ENCODE assay signal across 21 cellular contexts in the genomic region with DNA sequence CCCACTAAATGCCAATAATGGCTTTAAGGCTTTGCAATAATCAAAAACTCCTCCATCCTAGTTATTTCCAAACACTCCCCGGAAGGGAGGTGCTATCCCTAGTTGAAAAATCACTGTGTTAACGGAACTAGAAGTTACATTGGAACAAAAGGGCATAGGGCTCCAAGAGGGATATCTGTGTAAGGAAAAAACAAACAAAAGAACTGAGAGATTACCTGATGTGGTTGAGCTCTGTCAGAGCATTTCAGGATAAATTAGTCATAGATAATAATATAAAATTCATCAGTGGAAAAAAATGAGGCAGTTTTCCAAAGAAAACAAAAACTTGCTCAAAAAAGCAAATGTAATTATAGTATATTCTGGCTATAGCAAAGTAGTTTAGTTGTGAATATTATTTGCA. TPM values are rescaled to one million over a fixed set of nuclear protein-coding genes. Genes with fewer than 3 reads are reported as not detected.
A peak's percentile ranks its signal among the peaks of the same experiment; 100 is the strongest.
DNase-seq lines count a peak whose midpoint lies in the region; ATAC-seq, FAIRE-seq and TF ChIP-seq lines count a peak whose summit lies in the region.
"Had no signal": no experiment of that assay in that cellular context is flagged by ENCODE, and none has a peak within 500 bp of the region (broad histone marks: within the 10 kb centered on the region; RNA-seq: fewer than 3 reads in every experiment).

No MANE protein-coding gene starts in this region.

- H3K9me3 ChIP-seq in astrocyte (ENCODE audit: insufficient read depth, low read depth, low read length) (peaks cover 2% of the 10 kb centered on the region), kidney (ENCODE audit: control insufficient read depth in 1 of 2, low read length in 2 of 2) (no peaks in the 10 kb centered on the region)
- H3K9me3 ChIP-seq in CD8-positive, alpha-beta memory T cell (ENCODE audit: low read length): no peaks in the 10 kb centered on the region
- H3K9me3 ChIP-seq: BE2C had no signal

- H3K4me3 ChIP-seq in astrocyte (ENCODE audit: insufficient read depth, low read depth, low read length) (no peak overlapping the region), fibroblast of the aortic adventitia (ENCODE audit: low read depth, low read length) (no peak overlapping the region), kidney (ENCODE audit: low read length in 2 of 2) (no peak overlapping the region)
- no peak overlapping the region for H3K4me3 ChIP-seq in CD8-positive, alpha-beta memory T cell (ENCODE audit: low read length)
- H3K4me3 ChIP-seq: neural progenitor cell had no signal

- POLR2A ChIA-PET in CD8-positive, alpha-beta memory T cell (lab: Charles Lee): interaction anchor here (0.6 kb wide), 1 partner anchor 49 kb away, joined by 3 read pairs; no protein-coding TSS in a partner anchor

- peak overlapping the region; percentile 74 for H3K4me2 ChIP-seq in astrocyte (ENCODE audit: low read length)
- H3K4me2 ChIP-seq: neural progenitor cell had no signal

- no peaks in the 10 kb centered on the region for H3K9me3 Mint-ChIP-seq in astrocyte (ENCODE audit: unreplicated experiment)
- no peaks in the 10 kb centered on the region for H3K9me3 Mint-ChIP-seq in CD8-positive, alpha-beta memory T cell
- H3K9me3 Mint-ChIP-seq: activated naive CD8-positive, alpha-beta T cell treated with anti-CD3 and anti-CD28 coated beads, Interleukin-2, amount 50 U/mL, for 24 hours; neural progenitor cell; stimulated activated naive CD8-positive, alpha-beta T cell treated with anti-CD3 and anti-CD28 coated beads, Interleukin-15, Interleukin-2, amounts not matched to agents 100 ng/mL and 50 ng/mL, for 24 hours had no signal

- TF ChIP-seq CTCF in astrocyte (IDR thresholded peaks at IDR 0.05; ENCODE audit: insufficient read depth, low read depth, low read length): no peak
- no peak for TF ChIP-seq CTCF in fibroblast of the aortic adventitia (IDR thresholded peaks at IDR 0.05; ENCODE audit: insufficient read depth, low read length)
- no peak for TF ChIP-seq CTCF in kidney (IDR thresholded peaks at IDR 0.05; ENCODE audit: borderline replicate concordance, extremely low read depth, insufficient read depth)

- no peaks in the 10 kb centered on the region for H3K79me2 ChIP-seq in astrocyte (ENCODE audit: insufficient read depth, low read length)

- peaks cover 48% of the 10 kb centered on the region for H3K36me3 ChIP-seq in astrocyte (ENCODE audit: insufficient read depth, low read length)
- H3K36me3 ChIP-seq in kidney (ENCODE audit: control insufficient read depth in 1 of 2, insufficient read depth in 2 of 2, low read length in 2 of 2): peaks cover 18 to 25% of the 10 kb centered on the region in 2 donors
- peaks cover 34% of the 10 kb centered on the region for H3K36me3 ChIP-seq in CD8-positive, alpha-beta memory T cell (ENCODE audit: insufficient read depth, low read length)

- H3K27ac ChIP-seq in astrocyte (ENCODE audit: low read depth, low read length) (peak overlapping the region; percentile 42), kidney (ENCODE audit: low read depth in 2 of 2, low read length in 2 of 2) (no peak overlapping the region)
- H3K27ac ChIP-seq in CD8-positive, alpha-beta memory T cell (ENCODE audit: low read depth, low read length): no peak overlapping the region
- H3K27ac ChIP-seq: neural progenitor cell had no signal

- peak; percentile 67 for ATAC-seq in sciatic nerve
- ATAC-seq: activated naive CD8-positive, alpha-beta T cell treated with anti-CD3 and anti-CD28 coated beads, Interleukin-2, amount 50 U/mL, for 24 hours had no signal

- peak; percentile 32 for DNase-seq in HT1080 (ENCODE audit: low read depth)
- DNase-seq in astrocyte (ENCODE audit: low read depth): peak; percentile 71
- DNase-seq in fibroblast of the aortic adventitia (ENCODE audit: low read depth): peak; percentile 66
- no peak for DNase-seq in sciatic nerve (ENCODE audit: low spot score)
- DNase-seq in kidney: no peak
- DNase-seq in CD8-positive, alpha-beta memory T cell: no peak
- no peak for DNase-seq in LoVo (ENCODE audit: low spot score)
- DNase-seq: activated CD4-positive, alpha-beta T cell treated with anti-CD3 and anti-CD28 coated beads for 1 hour; activated naive CD8-positive, alpha-beta T cell treated with anti-CD3 and anti-CD28 coated beads, Interleukin-2, amount 50 U/mL, for 24 hours; BE2C; Kasumi-1; NCI-H1417 treated with DMSO at 0.1 percent for 48 hours; NCI-H2171; NCI-H748 treated with DMSO at 0.1 percent for 48 hours; OCI-M1; T1000 had no signal

- H3K4me1 ChIP-seq in astrocyte (ENCODE audit: insufficient read depth, low read length): peaks cover 16% of the 10 kb centered on the region
- no peaks in the 10 kb centered on the region for H3K4me1 ChIP-seq in kidney (ENCODE audit: control insufficient read depth in 1 of 2, insufficient read depth in 1 of 2, low read depth in 1 of 2, low read length in 2 of 2)
- no peaks in the 10 kb centered on the region for H3K4me1 ChIP-seq in CD8-positive, alpha-beta memory T cell (ENCODE audit: insufficient read depth, low read length)
- H3K4me1 ChIP-seq: BE2C, neural progenitor cell had no signal

- no peak overlapping the region for H2AFZ ChIP-seq in astrocyte (ENCODE audit: low read depth, low read length)
- H2AFZ ChIP-seq: neural progenitor cell had no signal

- peaks cover 24% of the 10 kb centered on the region for H3K36me3 Mint-ChIP-seq in astrocyte (ENCODE audit: low read depth, unreplicated experiment)
- H3K36me3 Mint-ChIP-seq in CD8-positive, alpha-beta memory T cell: peaks cover 5 to 87% (median 26%) of the 10 kb centered on the region in 3 donors

- CTCF ChIA-PET in CD8-positive, alpha-beta memory T cell (lab: Charles Lee): no interaction called here

- H4K20me1 ChIP-seq in astrocyte (ENCODE audit: insufficient read depth, low read length): no peaks in the 10 kb centered on the region

- H3K9ac ChIP-seq in astrocyte (ENCODE audit: low read length) (no peak overlapping the region), kidney (ENCODE audit: low read length in 2 of 2) (no peak overlapping the region)
- H3K9ac ChIP-seq: neural progenitor cell had no signal

- H3K4me3 Mint-ChIP-seq in astrocyte (ENCODE audit: unreplicated experiment): no peak overlapping the region
- H3K4me3 Mint-ChIP-seq in CD8-positive, alpha-beta memory T cell: no peak overlapping the region
- H3K4me3 Mint-ChIP-seq: activated naive CD8-positive, alpha-beta T cell treated with anti-CD3 and anti-CD28 coated beads, Interleukin-2, amount 50 U/mL, for 24 hours; neural progenitor cell; stimulated activated naive CD8-positive, alpha-beta T cell treated with anti-CD3 and anti-CD28 coated beads, Interleukin-15, Interleukin-2, amounts not matched to agents 100 ng/mL and 50 ng/mL, for 24 hours had no signal

- no peaks in the 10 kb centered on the region for H3K4me1 Mint-ChIP-seq in astrocyte (ENCODE audit: low read depth, unreplicated experiment)
- no peaks in the 10 kb centered on the region for H3K4me1 Mint-ChIP-seq in CD8-positive, alpha-beta memory T cell
- H3K4me1 Mint-ChIP-seq: activated naive CD8-positive, alpha-beta T cell treated with anti-CD3 and anti-CD28 coated beads, Interleukin-2, amount 50 U/mL, for 24 hours; neural progenitor cell had no signal

- no peak for FAIRE-seq in astrocyte (lab: Jason Lieb, UNC)
- FAIRE-seq in kidney (lab: Jason Lieb, UNC): no peak
- FAIRE-seq: frontal cortex had no signal

- no peaks in the 10 kb centered on the region for H3K27me3 ChIP-seq in astrocyte (ENCODE audit: insufficient read depth, low read length)
- no peaks in the 10 kb centered on the region for H3K27me3 ChIP-seq in CD8-positive, alpha-beta memory T cell (ENCODE audit: insufficient read depth, low read length, poor library complexity, severe bottlenecking)
- H3K27me3 ChIP-seq: BE2C, neural progenitor cell had no signal

- H3K27ac Mint-ChIP-seq in astrocyte (ENCODE audit: unreplicated experiment): no peak overlapping the region
- H3K27ac Mint-ChIP-seq in CD8-positive, alpha-beta memory T cell: no peak overlapping the region
- H3K27ac Mint-ChIP-seq: activated naive CD8-positive, alpha-beta T cell treated with anti-CD3 and anti-CD28 coated beads, Interleukin-2, amount 50 U/mL, for 24 hours; neural progenitor cell; stimulated activated naive CD8-positive, alpha-beta T cell treated with anti-CD3 and anti-CD28 coated beads, Interleukin-15, Interleukin-2, amounts not matched to agents 100 ng/mL and 50 ng/mL, for 24 hours had no signal

- intact Hi-C loops in sciatic nerve (cut with DNase I): no loop called here
- intact Hi-C loops in kidney (cut with DNase I): no loop called here

- no peaks in the 10 kb centered on the region for H3K27me3 Mint-ChIP-seq in astrocyte (ENCODE audit: low read depth, unreplicated experiment)
- H3K27me3 Mint-ChIP-seq in CD8-positive, alpha-beta memory T cell: no peaks in the 10 kb centered on the region
- H3K27me3 Mint-ChIP-seq: activated naive CD8-positive, alpha-beta T cell treated with anti-CD3 and anti-CD28 coated beads, Interleukin-2, amount 50 U/mL, for 24 hours; stimulated activated naive CD8-positive, alpha-beta T cell treated with anti-CD3 and anti-CD28 coated beads, Interleukin-15, Interleukin-2, amounts not matched to agents 100 ng/mL and 50 ng/mL, for 24 hours had no signal

RNA-seq across cellular contexts. Expression of a gene that starts 27.4 kb away (rescaled TPM):
- 1.5 and 1.9 TPM in 2 replicates for total RNA-seq in HT1080 (2014; rRNA removed; shearing (Covaris generic))
- 1.7 and 2.6 TPM in 2 replicates for polyA plus RNA-seq in HT1080 (2015; cell fraction: cytosol; rRNA removed)
- 28.7 and 33.0 TPM in 2 replicates for polyA plus RNA-seq in HT1080 (2015; cell fraction: nucleus; rRNA removed)
- 5.0 and 9.1 TPM in 2 replicates for total RNA-seq in astrocyte
- 3.0 TPM in 2 replicates for total RNA-seq in fibroblast of the aortic adventitia (ENCODE audit: low replicate concordance)
- 115 TPM for total RNA-seq in sciatic nerve
- total RNA-seq in kidney: 132 TPM
- polyA plus RNA-seq in kidney (ENCODE audit: insufficient read depth, low read depth, low replicate concordance): 19.1 TPM
- total RNA-seq in CD8-positive, alpha-beta memory T cell: under 1 TPM; 0.18 to 0.31 TPM
- polyA plus RNA-seq in CD8-positive, alpha-beta memory T cell: 0.23 TPM
- total RNA-seq: G401, SK-MEL-5 had no signal

Comparison
In these comparisons a context has a peak if more than half of its experiments do, and no peak if none do; other contexts are left out.
1. DNase-seq: peak in HT1080 (single experiment), astrocyte (single experiment) and fibroblast of the aortic adventitia (single experiment); none in sciatic nerve (single experiment), kidney (single experiment), CD8-positive, alpha-beta memory T cell (0 of 5) and LoVo (single experiment).
2. RNA of a gene that starts 27.4 kb away (total RNA-seq): 132 TPM in kidney (single experiment) and 115 TPM in sciatic nerve (single experiment); 5.0 to 9.1 TPM in astrocyte, 3.0 TPM in fibroblast of the aortic adventitia, 1.5 to 1.9 TPM in HT1080 and 0.18 to 0.31 TPM in CD8-positive, alpha-beta memory T cell; every median in the first group is over 10 times any median in the second.